29 cellular contexts compared by ENCODE assay signal in the genomic region with DNA sequence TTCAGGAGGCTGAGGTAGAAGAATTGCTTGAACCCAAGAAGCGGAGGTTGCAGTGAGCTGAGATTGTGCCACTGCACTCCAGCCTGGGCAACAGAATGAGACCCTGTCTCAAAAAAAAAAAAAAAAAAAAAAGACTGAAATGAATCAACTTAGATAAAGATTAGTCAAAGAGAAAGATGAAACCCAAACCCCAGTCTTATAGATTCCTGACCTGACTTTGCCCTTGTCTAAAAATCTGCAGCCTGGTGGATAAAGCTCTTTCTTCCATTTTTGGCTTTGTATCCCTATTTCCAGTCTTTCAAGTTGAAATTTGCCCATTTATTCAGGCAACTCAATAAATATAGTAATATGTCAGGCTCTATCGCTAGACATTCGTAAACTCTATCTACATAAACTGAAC. TPM values are rescaled to one million over a fixed set of nuclear protein-coding genes. Genes with fewer than 3 reads are reported as not detected.
DNase-seq lines count a peak whose midpoint lies in the region; ATAC-seq and TF ChIP-seq lines count a peak whose summit lies in the region.
"Had no signal": no experiment of that assay in that cellular context is flagged by ENCODE, and none has a peak within 500 bp of the region (broad histone marks: within the 10 kb centered on the region; RNA-seq: fewer than 3 reads in every experiment).

No MANE protein-coding gene starts in this region.

- ATAC-seq in activated T-cell treated with anti-CD3 and anti-CD28 coated beads, Interleukin-2, amount 50 U/mL, for 72 hours (replicated peaks in 1 of 2), result peak; percentile 67 to 73
- ATAC-seq in GM21447 (IDR thresholded peaks at IDR 0.05; ENCODE audit: unreplicated experiment) (peak; percentile 33), HG03354 (IDR thresholded peaks at IDR 0.05; ENCODE audit: poor library complexity, severe bottlenecking, unreplicated experiment) (peak; percentile 43), HG03025 (IDR thresholded peaks at IDR 0.05; ENCODE audit: low FRiP score, unreplicated experiment) (no peak), HG02678 (IDR thresholded peaks at IDR 0.05; ENCODE audit: unreplicated experiment) (no peak)

- no peak overlapping the region for H3K27ac ChIP-seq in tibial nerve
- H3K27ac ChIP-seq: breast epithelium, left ventricle myocardium inferior, testis, VCaP had no signal

- H3K4me3 ChIP-seq in tibial nerve, result no peak overlapping the region
- H3K4me3 ChIP-seq: breast epithelium, left ventricle myocardium inferior, testis had no signal

- no peak for DNase-seq in activated T-cell treated with anti-CD3 and anti-CD28 coated beads, Interleukin-2, amount 50 U/mL, for 72 hours
- DNase-seq in activated T-cell treated with anti-CD3 and anti-CD28 coated beads for 4 hours (no peak), NCI-H1436 treated with DMSO at 0.1 percent for 48 hours (lab: John Stamatoyannopoulos, UW) (no peak), tibial nerve (ENCODE audit: low spot score in 2 of 2) (no peak)
- DNase-seq: activated CD4-positive, alpha-beta T cell treated with anti-CD3 and anti-CD28 coated beads, Interleukin-2, amount 10 ng/mL, durations not matched to agents 24 days and 14 days; activated naive CD4-positive, alpha-beta T cell treated with anti-CD3 and anti-CD28 coated beads for 36 hours; activated T-cell treated with anti-CD3 and anti-CD28 coated beads, Interleukin-2, amount 50 U/mL, for 48 hours; Calu3; islet precursor cell; left ventricle myocardium inferior; NCI-H1092 treated with DMSO at 0.1 percent for 48 hours; NCI-H187 treated with DMSO at 0.1 percent for 48 hours; NCI-H524 treated with DMSO at 0.1 percent for 48 hours; SHP77; stimulated activated CD4-positive, alpha-beta T cell treated with anti-CD3 and anti-CD28 coated beads, Interleukin-4, amount 100 ng/mL, for 4 hours; stimulated activated naive CD4-positive, alpha-beta T cell; T-helper 9 cell; testis had no signal

- peaks cover 9% of the 10 kb centered on the region for H3K27me3 Mint-ChIP-seq in activated T-cell treated with anti-CD3 and anti-CD28 coated beads, Interleukin-2, amount 50 U/mL, for 72 hours (ENCODE audit: low read depth)

- WGBS in tibial nerve, 2 donors, result 89 to 96% methylated on average over 3 of the region's 3 CpGs

- H3K27me3 ChIP-seq in tibial nerve, result no peaks in the 10 kb centered on the region
- H3K27me3 ChIP-seq: breast epithelium, testis had no signal

- H3K4me1 Mint-ChIP-seq in activated T-cell treated with anti-CD3 and anti-CD28 coated beads, Interleukin-2, amount 50 U/mL, for 72 hours (ENCODE audit: low read depth), result peaks cover 15% of the 10 kb centered on the region

- no peak for TF ChIP-seq EP300 in tibial nerve (IDR thresholded peaks at IDR 0.05)

- H3K9me3 ChIP-seq in tibial nerve, result no peaks in the 10 kb centered on the region
- H3K9me3 ChIP-seq: breast epithelium, left ventricle myocardium inferior, testis had no signal

- H3K27ac Mint-ChIP-seq in activated T-cell treated with anti-CD3 and anti-CD28 coated beads, Interleukin-2, amount 50 U/mL, for 72 hours, result no peak overlapping the region
- H3K27ac Mint-ChIP-seq: activated CD4-positive, alpha-beta T cell treated with anti-CD3 and anti-CD28 coated beads, Interleukin-2, amount 10 ng/mL, durations not matched to agents 24 days and 14 days; activated naive CD4-positive, alpha-beta T cell treated with anti-CD3 and anti-CD28 coated beads for 36 hours had no signal

- H3K4me1 ChIP-seq in tibial nerve, result peaks cover 0 to 13% (median 0%) of the 10 kb centered on the region in 4 donors
- H3K4me1 ChIP-seq: breast epithelium, left ventricle myocardium inferior, testis had no signal

- no peaks in the 10 kb centered on the region for H3K36me3 Mint-ChIP-seq in activated T-cell treated with anti-CD3 and anti-CD28 coated beads, Interleukin-2, amount 50 U/mL, for 72 hours (ENCODE audit: insufficient read depth in 2 of 2)

- H3K36me3 ChIP-seq in tibial nerve, result no peaks in the 10 kb centered on the region
- H3K36me3 ChIP-seq: breast epithelium, left ventricle myocardium inferior had no signal

- no peak for TF ChIP-seq POLR2A in tibial nerve (IDR thresholded peaks at IDR 0.05)

- H3K9me3 Mint-ChIP-seq in activated T-cell treated with anti-CD3 and anti-CD28 coated beads, Interleukin-2, amount 50 U/mL, for 72 hours, result no peaks in the 10 kb centered on the region
- H3K9me3 Mint-ChIP-seq: activated naive CD4-positive, alpha-beta T cell treated with anti-CD3 and anti-CD28 coated beads for 36 hours had no signal

- no peak for TF ChIP-seq CTCF in tibial nerve (IDR thresholded peaks at IDR 0.05)

- no peak overlapping the region for H3K4me3 Mint-ChIP-seq in activated T-cell treated with anti-CD3 and anti-CD28 coated beads, Interleukin-2, amount 50 U/mL, for 72 hours
- H3K4me3 Mint-ChIP-seq: activated CD4-positive, alpha-beta T cell treated with anti-CD3 and anti-CD28 coated beads, Interleukin-2, amount 10 ng/mL, durations not matched to agents 24 days and 14 days; activated naive CD4-positive, alpha-beta T cell treated with anti-CD3 and anti-CD28 coated beads for 36 hours had no signal

RNA-seq across cellular contexts. Expression of a gene that starts 39.3 kb away (rescaled TPM):
- not detected for total RNA-seq in activated T-cell treated with anti-CD3 and anti-CD28 coated beads, Interleukin-2, amount 50 U/mL, for 72 hours
- total RNA-seq in tibial nerve, result not detected
- total RNA-seq: A172, Calu3, glomerular endothelial cell, HT-29, myocyte, posterior vena cava had no signal

RNA-seq across cellular contexts. Expression of a gene that starts 46.9 kb away (rescaled TPM):
- 10 to 100 TPM; 59.7 to 60.6 TPM for total RNA-seq in activated T-cell treated with anti-CD3 and anti-CD28 coated beads, Interleukin-2, amount 50 U/mL, for 72 hours
- total RNA-seq in tibial nerve, result 10 to 100 TPM; 23.7 to 39.2 (median 33.9) TPM

Comparison
In these comparisons a context has a peak if more than half of its experiments do, and no peak if none do; other contexts are left out.
1. ATAC-seq: peak in activated T-cell treated with anti-CD3 and anti-CD28 coated beads, Interleukin-2, amount 50 U/mL, for 72 hours (2 of 2), GM21447 (single experiment) and HG03354 (single experiment); none in HG03025 (single experiment) and HG02678 (single experiment).